In genomic region chr15:73341886-73342600, GRCh38 we compare ENCODE assay signal across 29 cellular contexts. TPM values are rescaled to one million over a fixed set of nuclear protein-coding genes. Genes with fewer than 3 reads are reported as not detected.
A peak's percentile ranks its signal among the peaks of the same experiment; 100 is the strongest.
DNase-seq lines count a peak whose midpoint lies in the region; ATAC-seq lines count a peak whose summit lies in the region.
"Had no signal": no experiment of that assay in that cellular context is flagged by ENCODE, and none has a peak within 500 bp of the region (broad histone marks: within the 10 kb centered on the region; RNA-seq: fewer than 3 reads in every experiment).

No MANE protein-coding gene starts in this region.

- peaks cover 2% of the 10 kb centered on the region; the same call in 1 of the 2 replicates for H3K27me3 ChIP-seq in MG63
- H3K27me3 ChIP-seq: ovary, Peyer's patch, tibial nerve had no signal

- H3K9me3 ChIP-seq in MG63 = 0 out of 2 replicates have a peak, but pooled peaks cover 2% of the 10 kb centered on the region
- H3K9me3 ChIP-seq: HAP-1, left lung, ovary, Peyer's patch had no signal

- peak; percentile 49 for DNase-seq in Daoy (ENCODE audit: low read depth)
- DNase-seq in MG63 = peak; percentile 23
- DNase-seq in cerebellum (ENCODE audit: low spot score) = peak; percentile 11
- peak; percentile 10 for DNase-seq in medulla oblongata (ENCODE audit: extremely low spot score)
- no peak for DNase-seq in left lobe of liver (ENCODE audit: low spot score)
- DNase-seq in NCI-H1694 (lab: John Stamatoyannopoulos, UW) = no peak
- DNase-seq: activated CD4-positive, alpha-beta T cell treated with anti-CD3 and anti-CD28 coated beads for 36 hours; activated CD8-positive, alpha-beta memory T cell treated with anti-CD3 and anti-CD28 coated beads for 24 hours; activated gamma-delta T cell; activated T-cell treated with anti-CD3 and anti-CD28 coated beads, Interleukin-2, amount 50 U/mL, for 1 hour; CD4-positive, alpha-beta memory T cell; DMS53; foreskin fibroblast; Karpas-422; NCI-H1105; NCI-H2107; NCI-H524 treated with DMSO at 0.1 percent for 48 hours; ovary; Peyer's patch; stimulated activated CD4-positive, alpha-beta T cell treated with anti-CD3 and anti-CD28 coated beads, Interleukin-15, amount 100 ng/mL, for 24 hours; stimulated activated naive CD8-positive, alpha-beta T cell treated with anti-CD3 and anti-CD28 coated beads, Interleukin-15, amount 100 ng/mL, for 72 hours; T-helper 17 cell had no signal

- H3K4me3 ChIP-seq in MG63 = no peak overlapping the region
- H3K4me3 ChIP-seq: HAP-1, left lung, ovary, Peyer's patch, tibial nerve had no signal

- no peak for ATAC-seq in left lobe of liver
- ATAC-seq in GM19463 (IDR thresholded peaks at IDR 0.05; ENCODE audit: unreplicated experiment) = no peak
- ATAC-seq: activated CD4-positive, alpha-beta T cell treated with anti-CD3 and anti-CD28 coated beads for 36 hours; left lung; natural killer cell treated with Interleukin-12 subunit alpha and Interleukin-12 subunit beta and Interleukin-15 and Interleukin-18, amount 100 ng/mL, for 72 hours; sciatic nerve; stimulated activated naive CD8-positive, alpha-beta T cell treated with anti-CD3 and anti-CD28 coated beads, Interleukin-15, amount 100 ng/mL, for 72 hours; T-helper 17 cell had no signal

- H3K36me3 ChIP-seq in MG63 = no peaks in the 10 kb centered on the region
- H3K36me3 ChIP-seq: HAP-1, left lung, ovary, Peyer's patch, tibial nerve had no signal

RNA-seq across cellular contexts. Expression of gene HCN4, which starts 26.7 kb away (rescaled TPM):
- total RNA-seq in Daoy (2014; rRNA removed; shearing (Covaris generic)) = 0.09 TPM in 1 of 2 replicates, not detected in the other
- not detected in 2 replicates for total RNA-seq in MG63 (2014; rRNA removed; shearing (Covaris generic); ENCODE audit: low replicate concordance)
- total RNA-seq in cerebellum (5.9 TPM), left lobe of liver (not detected)
- total RNA-seq: activated CD4-positive, alpha-beta T cell treated with anti-CD3 and anti-CD28 coated beads for 36 hours; CD4-positive, alpha-beta memory T cell; natural killer cell treated with Interleukin-12 subunit alpha and Interleukin-12 subunit beta and Interleukin-15 and Interleukin-18, amount 100 ng/mL, for 72 hours; ovary; sciatic nerve; SK-MEL-5; T-helper 17 cell; tibial nerve had no signal

Comparison
In these comparisons a context has a peak if more than half of its experiments do, and no peak if none do; other contexts are left out.
1. DNase-seq: peak in Daoy (single experiment), MG63 (single experiment), cerebellum (single experiment) and medulla oblongata (single experiment); none in left lobe of liver (single experiment) and NCI-H1694 (single experiment).